In the genomic region with DNA sequence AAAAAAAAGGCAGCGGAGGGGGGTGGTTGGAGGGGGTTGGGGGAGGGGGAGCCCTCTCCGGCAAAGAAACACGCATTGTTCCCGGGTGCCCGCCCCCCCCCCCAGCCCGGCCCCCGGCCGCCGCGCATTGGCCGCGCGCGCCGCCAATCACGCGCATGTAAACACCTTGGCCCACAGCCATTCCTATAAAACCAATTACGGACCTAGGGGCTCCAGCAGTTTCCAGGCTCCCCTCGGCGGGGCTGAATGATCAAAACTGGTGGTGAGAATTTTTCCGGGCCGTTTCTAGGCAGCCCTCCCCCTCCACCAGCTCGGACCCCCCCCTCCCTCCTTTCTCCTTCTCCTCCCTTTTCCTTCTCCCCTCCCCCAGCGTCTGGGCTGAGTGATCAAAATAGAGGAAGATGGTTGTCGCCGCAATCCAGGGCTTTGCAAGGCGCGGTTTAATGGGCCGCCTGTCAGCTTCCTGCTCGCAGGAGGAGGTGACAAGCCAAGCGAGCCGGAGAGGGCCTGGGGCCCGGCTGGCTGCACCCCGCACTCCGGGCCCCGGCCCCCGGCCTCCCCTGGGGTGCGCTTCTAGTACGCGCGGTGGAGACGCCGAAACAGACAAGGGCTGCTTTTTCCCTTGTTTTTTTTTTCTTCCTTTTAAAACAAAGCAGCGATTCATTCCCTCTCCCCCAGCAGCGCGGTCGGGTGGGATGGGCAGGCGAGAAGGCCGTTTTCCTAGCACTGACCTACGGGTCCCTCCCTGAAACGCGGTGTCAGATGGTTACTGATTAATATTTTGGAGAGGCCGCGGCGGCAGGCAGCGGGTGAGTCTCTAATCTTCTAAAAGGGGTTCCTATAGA, we compare ENCODE assay signal across 8 cellular contexts. TPM values are rescaled to one million over a fixed set of nuclear protein-coding genes. Genes with fewer than 3 reads are reported as not detected.
A peak's percentile ranks its signal among the peaks of the same experiment; 100 is the strongest.
DNase-seq lines count a peak whose midpoint lies in the region; TF ChIP-seq lines count a peak whose summit lies in the region.

No MANE protein-coding gene starts in this region.

- peak overlapping the region; percentile 89 for H3K4me3 ChIP-seq in hepatocyte

- H3K4me1 Mint-ChIP-seq in brain, result no peaks in the 10 kb centered on the region

- intact Hi-C loops in posterior cingulate gyrus (cut with DNase I), result no loop called here

- peaks cover 42% of the 10 kb centered on the region for H3K27me3 Mint-ChIP-seq in brain

- no peaks in the 10 kb centered on the region for H3K9me2 ChIP-seq in hepatocyte (replicated peaks; ENCODE audit: insufficient read depth)

- H3K4me1 ChIP-seq in hepatocyte (ENCODE audit: insufficient read depth), result peaks cover 3% of the 10 kb centered on the region

- no peak overlapping the region for H2AFZ ChIP-seq in hepatocyte

- no peaks in the 10 kb centered on the region for H3K9me3 Mint-ChIP-seq in brain

- TF ChIP-seq CTCF in brain (conservative IDR thresholded peaks at IDR 0.05) (no peak), hepatocyte (IDR thresholded peaks at IDR 0.05; ENCODE audit: poor library complexity) (no peak)

- H3K4me3 Mint-ChIP-seq in brain, result peak overlapping the region; percentile 94 to 100 (median 96)

- peak overlapping the region; percentile 98 for H3K4me2 ChIP-seq in hepatocyte

- peak; percentile 20 to 27 for DNase-seq in activated CD4-positive, alpha-beta T cell treated with anti-CD3 and anti-CD28 coated beads for 4 hours
- no peak for DNase-seq in activated CD4-positive, alpha-beta T cell treated with anti-CD3 and anti-CD28 coated beads, Interleukin-2, amount 50 U/mL, for 4 hours
- peak; percentile 58 for DNase-seq in NAMALWA (ENCODE audit: low spot score)
- peak; percentile 97 to 99 for DNase-seq in SHP77 (lab: John Stamatoyannopoulos, UW)
- DNase-seq in hepatocyte (ENCODE audit: low spot score), result peak; percentile 99
- peak; percentile 88 to 99 (median 91) for DNase-seq in posterior cingulate gyrus
- DNase-seq in NK-92 treated with Interleukin-12 subunit alpha and Interleukin-12 subunit beta, amount 100 ng/mL, for 24 hours (lab: John Stamatoyannopoulos, UW), result no peak

- peaks cover 25% of the 10 kb centered on the region for H4K20me1 ChIP-seq in hepatocyte (ENCODE audit: insufficient read depth, poor library complexity, severe bottlenecking)

- H3K36me3 Mint-ChIP-seq in brain, result peaks cover 12% of the 10 kb centered on the region

- under 1% methylated on average over 33 of the region's 56 CpGs for WGBS in hepatocyte (ENCODE audit: low lambda C conversion rate, missing lambda C conversion rate)

- peak overlapping the region; percentile 100 for H3K27ac Mint-ChIP-seq in brain

- H3K9me3 ChIP-seq in hepatocyte (ENCODE audit: low read depth), result no peaks in the 10 kb centered on the region

- no peaks in the 10 kb centered on the region for H3K27me3 ChIP-seq in hepatocyte

- H3K79me2 ChIP-seq in hepatocyte, result peaks cover 89% of the 10 kb centered on the region

- H3K36me3 ChIP-seq in hepatocyte (replicated peaks; ENCODE audit: insufficient read depth, low read depth), result no peaks in the 10 kb centered on the region

- peak overlapping the region; percentile 100 for H3K27ac ChIP-seq in hepatocyte

RNA-seq across cellular contexts. Expression of gene TNRC18, which starts 0.4 kb away (rescaled TPM):
- polyA plus RNA-seq in brain (ENCODE audit: insufficient read depth, low read depth, low replicate concordance) (36.8 TPM), hepatocyte (15.2 and 18.1 TPM in 2 replicates)
- total RNA-seq in hepatocyte, result 28.2 and 52.8 TPM in 2 replicates

Comparison
In these comparisons a context has a peak if more than half of its experiments do, and no peak if none do; other contexts are left out.
1. DNase-seq: peak in activated CD4-positive, alpha-beta T cell treated with anti-CD3 and anti-CD28 coated beads for 4 hours (2 of 2), NAMALWA (single experiment), SHP77 (2 of 2), hepatocyte (single experiment) and posterior cingulate gyrus (10 of 10); none in activated CD4-positive, alpha-beta T cell treated with anti-CD3 and anti-CD28 coated beads, Interleukin-2, amount 50 U/mL, for 4 hours (0 of 2) and NK-92 treated with Interleukin-12 subunit alpha and Interleukin-12 subunit beta, amount 100 ng/mL, for 24 hours (single experiment).